1 cellular context compared by ENCODE assay signal in the genomic region with DNA sequence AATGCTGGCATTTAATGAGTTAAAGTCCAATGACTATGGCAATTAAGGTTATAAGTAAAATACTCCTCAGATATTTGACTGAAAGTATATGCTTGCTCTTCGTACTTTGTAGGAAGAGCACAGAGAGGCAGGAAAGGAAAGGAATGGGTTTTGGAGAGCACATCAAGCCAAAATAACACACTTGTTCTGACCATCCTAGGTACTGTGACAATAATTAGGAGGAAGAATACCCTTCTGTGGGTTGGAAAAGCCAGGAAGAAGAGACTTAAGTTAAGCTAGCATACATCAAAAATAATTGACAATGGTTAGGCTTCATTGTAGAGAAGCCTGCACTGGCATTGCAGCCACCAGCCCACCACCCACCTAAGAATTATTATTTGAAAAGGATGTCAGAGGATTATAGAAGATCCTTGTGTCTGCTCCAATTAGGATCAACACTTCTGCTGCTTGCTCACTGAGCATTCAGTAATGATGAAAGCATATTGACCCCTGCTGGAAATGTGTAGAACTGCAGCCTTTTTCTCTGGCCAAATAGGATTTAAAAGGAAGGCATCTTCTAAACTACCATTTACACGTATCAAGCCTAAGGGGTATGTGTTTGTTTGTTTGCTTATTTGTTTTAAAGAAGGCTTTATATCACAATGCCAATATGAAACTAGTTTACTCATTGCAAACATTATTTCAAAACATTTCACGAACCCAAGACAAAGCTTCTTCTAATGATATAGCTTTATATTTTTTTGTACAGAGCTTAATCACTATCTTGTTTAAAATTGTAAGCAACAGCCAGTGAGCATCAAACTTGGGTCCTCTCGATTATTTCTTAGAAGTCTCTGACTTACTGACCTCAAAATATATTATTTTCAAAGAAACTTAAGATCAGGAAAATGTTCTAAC.
TF ChIP-seq lines count a peak whose summit lies in the region.

No MANE protein-coding gene starts in this region.

TF ChIP-seq in GM23338, 12 proteins besides CTCF, POLR2A, EP300 and RAD21 (continued from another document):
- TF ChIP-seq, protein P1, sequence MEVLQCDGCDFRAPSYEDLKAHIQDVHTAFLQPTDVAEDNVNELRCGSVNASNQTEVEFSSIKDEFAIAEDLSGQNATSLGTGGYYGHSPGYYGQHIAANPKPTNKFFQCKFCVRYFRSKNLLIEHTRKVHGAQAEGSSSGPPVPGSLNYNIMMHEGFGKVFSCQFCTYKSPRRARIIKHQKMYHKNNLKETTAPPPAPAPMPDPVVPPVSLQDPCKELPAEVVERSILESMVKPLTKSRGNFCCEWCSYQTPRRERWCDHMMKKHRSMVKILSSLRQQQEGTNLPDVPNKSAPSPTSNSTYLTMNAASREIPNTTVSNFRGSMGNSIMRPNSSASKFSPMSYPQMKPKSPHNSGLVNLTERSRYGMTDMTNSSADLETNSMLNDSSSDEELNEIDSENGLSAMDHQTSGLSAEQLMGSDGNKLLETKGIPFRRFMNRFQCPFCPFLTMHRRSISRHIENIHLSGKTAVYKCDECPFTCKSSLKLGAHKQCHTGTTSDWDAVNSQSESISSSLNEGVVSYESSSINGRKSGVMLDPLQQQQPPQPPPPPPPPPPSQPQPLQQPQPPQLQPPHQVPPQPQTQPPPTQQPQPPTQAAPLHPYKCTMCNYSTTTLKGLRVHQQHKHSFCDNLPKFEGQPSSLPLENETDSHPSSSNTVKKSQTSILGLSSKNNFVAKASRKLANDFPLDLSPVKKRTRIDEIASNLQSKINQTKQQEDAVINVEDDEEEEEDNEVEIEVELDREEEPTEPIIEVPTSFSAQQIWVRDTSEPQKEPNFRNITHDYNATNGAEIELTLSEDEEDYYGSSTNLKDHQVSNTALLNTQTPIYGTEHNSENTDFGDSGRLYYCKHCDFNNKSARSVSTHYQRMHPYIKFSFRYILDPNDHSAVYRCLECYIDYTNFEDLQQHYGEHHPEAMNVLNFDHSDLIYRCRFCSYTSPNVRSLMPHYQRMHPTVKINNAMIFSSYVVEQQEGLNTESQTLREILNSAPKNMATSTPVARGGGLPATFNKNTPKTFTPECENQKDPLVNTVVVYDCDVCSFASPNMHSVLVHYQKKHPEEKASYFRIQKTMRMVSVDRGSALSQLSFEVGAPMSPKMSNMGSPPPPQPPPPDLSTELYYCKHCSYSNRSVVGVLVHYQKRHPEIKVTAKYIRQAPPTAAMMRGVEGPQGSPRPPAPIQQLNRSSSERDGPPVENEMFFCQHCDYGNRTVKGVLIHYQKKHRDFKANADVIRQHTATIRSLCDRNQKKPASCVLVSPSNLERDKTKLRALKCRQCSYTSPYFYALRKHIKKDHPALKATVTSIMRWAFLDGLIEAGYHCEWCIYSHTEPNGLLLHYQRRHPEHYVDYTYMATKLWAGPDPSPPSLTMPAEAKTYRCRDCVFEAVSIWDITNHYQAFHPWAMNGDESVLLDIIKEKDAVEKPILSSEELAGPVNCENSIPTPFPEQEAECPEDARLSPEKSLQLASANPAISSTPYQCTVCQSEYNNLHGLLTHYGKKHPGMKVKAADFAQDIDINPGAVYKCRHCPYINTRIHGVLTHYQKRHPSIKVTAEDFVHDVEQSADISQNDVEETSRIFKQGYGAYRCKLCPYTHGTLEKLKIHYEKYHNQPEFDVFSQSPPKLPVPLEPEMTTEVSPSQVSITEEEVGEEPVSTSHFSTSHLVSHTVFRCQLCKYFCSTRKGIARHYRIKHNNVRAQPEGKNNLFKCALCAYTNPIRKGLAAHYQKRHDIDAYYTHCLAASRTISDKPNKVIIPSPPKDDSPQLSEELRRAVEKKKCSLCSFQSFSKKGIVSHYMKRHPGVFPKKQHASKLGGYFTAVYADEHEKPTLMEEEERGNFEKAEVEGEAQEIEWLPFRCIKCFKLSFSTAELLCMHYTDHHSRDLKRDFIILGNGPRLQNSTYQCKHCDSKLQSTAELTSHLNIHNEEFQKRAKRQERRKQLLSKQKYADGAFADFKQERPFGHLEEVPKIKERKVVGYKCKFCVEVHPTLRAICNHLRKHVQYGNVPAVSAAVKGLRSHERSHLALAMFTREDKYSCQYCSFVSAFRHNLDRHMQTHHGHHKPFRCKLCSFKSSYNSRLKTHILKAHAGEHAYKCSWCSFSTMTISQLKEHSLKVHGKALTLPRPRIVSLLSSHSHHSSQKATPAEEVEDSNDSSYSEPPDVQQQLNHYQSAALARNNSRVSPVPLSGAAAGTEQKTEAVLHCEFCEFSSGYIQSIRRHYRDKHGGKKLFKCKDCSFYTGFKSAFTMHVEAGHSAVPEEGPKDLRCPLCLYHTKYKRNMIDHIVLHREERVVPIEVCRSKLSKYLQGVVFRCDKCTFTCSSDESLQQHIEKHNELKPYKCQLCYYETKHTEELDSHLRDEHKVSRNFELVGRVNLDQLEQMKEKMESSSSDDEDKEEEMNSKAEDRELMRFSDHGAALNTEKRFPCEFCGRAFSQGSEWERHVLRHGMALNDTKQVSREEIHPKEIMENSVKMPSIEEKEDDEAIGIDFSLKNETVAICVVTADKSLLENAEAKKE (CRISPR knock-in tag; IDR thresholded peaks at IDR 0.05), result no peak
